ENCODE assay signal across 2 cellular contexts in genomic region chr2:207771421-207771820, GRCh38.
TF ChIP-seq lines count a peak whose summit lies in the region.

No MANE protein-coding gene starts in this region.

TF ChIP-seq in liver, 16 proteins besides CTCF, POLR2A, EP300 and RAD21:
- TF ChIP-seq, protein P1, sequence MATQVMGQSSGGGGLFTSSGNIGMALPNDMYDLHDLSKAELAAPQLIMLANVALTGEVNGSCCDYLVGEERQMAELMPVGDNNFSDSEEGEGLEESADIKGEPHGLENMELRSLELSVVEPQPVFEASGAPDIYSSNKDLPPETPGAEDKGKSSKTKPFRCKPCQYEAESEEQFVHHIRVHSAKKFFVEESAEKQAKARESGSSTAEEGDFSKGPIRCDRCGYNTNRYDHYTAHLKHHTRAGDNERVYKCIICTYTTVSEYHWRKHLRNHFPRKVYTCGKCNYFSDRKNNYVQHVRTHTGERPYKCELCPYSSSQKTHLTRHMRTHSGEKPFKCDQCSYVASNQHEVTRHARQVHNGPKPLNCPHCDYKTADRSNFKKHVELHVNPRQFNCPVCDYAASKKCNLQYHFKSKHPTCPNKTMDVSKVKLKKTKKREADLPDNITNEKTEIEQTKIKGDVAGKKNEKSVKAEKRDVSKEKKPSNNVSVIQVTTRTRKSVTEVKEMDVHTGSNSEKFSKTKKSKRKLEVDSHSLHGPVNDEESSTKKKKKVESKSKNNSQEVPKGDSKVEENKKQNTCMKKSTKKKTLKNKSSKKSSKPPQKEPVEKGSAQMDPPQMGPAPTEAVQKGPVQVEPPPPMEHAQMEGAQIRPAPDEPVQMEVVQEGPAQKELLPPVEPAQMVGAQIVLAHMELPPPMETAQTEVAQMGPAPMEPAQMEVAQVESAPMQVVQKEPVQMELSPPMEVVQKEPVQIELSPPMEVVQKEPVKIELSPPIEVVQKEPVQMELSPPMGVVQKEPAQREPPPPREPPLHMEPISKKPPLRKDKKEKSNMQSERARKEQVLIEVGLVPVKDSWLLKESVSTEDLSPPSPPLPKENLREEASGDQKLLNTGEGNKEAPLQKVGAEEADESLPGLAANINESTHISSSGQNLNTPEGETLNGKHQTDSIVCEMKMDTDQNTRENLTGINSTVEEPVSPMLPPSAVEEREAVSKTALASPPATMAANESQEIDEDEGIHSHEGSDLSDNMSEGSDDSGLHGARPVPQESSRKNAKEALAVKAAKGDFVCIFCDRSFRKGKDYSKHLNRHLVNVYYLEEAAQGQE (IDR thresholded peaks at IDR 0.05) = peak; percentile 1
- TF ChIP-seq JUND (IDR thresholded peaks at IDR 0.05) (no peak), HNF4G (IDR thresholded peaks at IDR 0.05) (no peak)
- TF ChIP-seq, protein P2, sequence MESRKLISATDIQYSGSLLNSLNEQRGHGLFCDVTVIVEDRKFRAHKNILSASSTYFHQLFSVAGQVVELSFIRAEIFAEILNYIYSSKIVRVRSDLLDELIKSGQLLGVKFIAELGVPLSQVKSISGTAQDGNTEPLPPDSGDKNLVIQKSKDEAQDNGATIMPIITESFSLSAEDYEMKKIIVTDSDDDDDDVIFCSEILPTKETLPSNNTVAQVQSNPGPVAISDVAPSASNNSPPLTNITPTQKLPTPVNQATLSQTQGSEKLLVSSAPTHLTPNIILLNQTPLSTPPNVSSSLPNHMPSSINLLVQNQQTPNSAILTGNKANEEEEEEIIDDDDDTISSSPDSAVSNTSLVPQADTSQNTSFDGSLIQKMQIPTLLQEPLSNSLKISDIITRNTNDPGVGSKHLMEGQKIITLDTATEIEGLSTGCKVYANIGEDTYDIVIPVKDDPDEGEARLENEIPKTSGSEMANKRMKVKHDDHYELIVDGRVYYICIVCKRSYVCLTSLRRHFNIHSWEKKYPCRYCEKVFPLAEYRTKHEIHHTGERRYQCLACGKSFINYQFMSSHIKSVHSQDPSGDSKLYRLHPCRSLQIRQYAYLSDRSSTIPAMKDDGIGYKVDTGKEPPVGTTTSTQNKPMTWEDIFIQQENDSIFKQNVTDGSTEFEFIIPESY (IDR thresholded peaks at IDR 0.05) = no peak

TF ChIP-seq in HepG2, 621 proteins besides CTCF, POLR2A, EP300 and RAD21:
- no peak for TF ChIP-seq ZNF24 (IDR thresholded peaks at IDR 0.05)
- no peak for TF ChIP-seq MAFK (conservative IDR thresholded peaks at IDR 0.05 in 1 of 2, IDR thresholded peaks at IDR 0.05 in 1 of 2; ENCODE audit: low read length in 2 of 2)
- TF ChIP-seq ZNF280B (CRISPR knock-in tag; IDR thresholded peaks at IDR 0.05; ENCODE audit: borderline replicate concordance) = no peak
TF ChIP-seq in HepG2: peak in this region for 0.
